15 cellular contexts compared by ENCODE assay signal in the genomic region with DNA sequence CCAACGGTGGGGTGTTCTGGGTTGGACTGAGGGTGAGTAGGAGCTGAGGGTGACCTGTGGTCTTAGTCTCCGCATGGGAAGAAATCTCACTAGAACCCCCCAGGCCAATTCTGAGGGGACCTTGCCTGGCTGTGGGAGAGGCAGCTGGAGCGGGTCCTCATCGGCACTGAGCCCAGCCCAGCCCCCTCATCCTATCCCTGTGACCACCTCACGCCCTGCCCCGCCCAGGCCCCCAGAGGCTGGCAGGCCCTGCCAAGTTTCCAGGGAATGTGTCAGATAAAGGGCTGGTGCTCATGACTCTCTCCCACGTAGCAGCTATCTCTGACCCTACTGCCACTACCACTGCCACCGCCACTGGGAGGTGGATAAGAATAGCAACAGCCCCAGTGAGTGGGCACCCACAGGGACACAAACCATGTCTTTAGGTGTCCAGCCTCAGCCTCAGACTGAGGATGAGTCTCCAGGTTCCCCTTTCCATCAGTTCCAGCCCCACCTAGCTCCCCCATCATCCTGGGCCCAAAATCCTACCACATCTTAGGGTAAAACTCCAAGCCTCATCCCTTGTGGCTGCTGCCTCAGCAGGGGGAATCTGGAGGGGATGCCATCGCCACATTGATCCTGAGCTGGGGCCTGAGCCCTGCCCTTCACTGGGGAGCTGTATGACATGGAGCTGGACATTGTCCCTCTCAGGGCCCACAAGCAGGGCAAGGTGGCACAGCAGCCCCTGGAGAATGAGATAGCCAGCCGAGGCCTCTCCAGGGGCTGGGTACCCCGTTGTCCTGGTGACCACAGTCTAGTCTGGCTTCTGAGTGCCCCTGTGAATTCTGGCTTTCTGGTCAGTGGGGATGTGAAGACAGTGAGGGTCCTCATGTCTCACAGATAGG. TPM values are rescaled to one million over a fixed set of nuclear protein-coding genes. Genes with fewer than 3 reads are reported as not detected.
A peak's percentile ranks its signal among the peaks of the same experiment; 100 is the strongest.
DNase-seq lines count a peak whose midpoint lies in the region; ATAC-seq and TF ChIP-seq lines count a peak whose summit lies in the region.
"Had no signal": no experiment of that assay in that cellular context is flagged by ENCODE, and none has a peak within 500 bp of the region (broad histone marks: within the 10 kb centered on the region; RNA-seq: fewer than 3 reads in every experiment).

No MANE protein-coding gene starts in this region.

- peak overlapping the region; percentile 67 to 93 (median 92) for H3K27ac ChIP-seq in gastroesophageal sphincter
- H3K27ac ChIP-seq in muscle layer of duodenum (ENCODE audit: low read length), result peak overlapping the region; percentile 31
- peak overlapping the region; percentile 67 to 98 (median 89) for H3K27ac ChIP-seq in thyroid gland
- H3K27ac ChIP-seq: SJCRH30 had no signal

- H3K9me3 ChIP-seq in gastroesophageal sphincter (no peaks in the 10 kb centered on the region), muscle layer of duodenum (ENCODE audit: control insufficient read depth in 1 of 2, low read length in 2 of 2) (no peaks in the 10 kb centered on the region), thyroid gland (no peaks in the 10 kb centered on the region)
- H3K9me3 ChIP-seq: SJCRH30 had no signal

- H3K4me3 ChIP-seq in gastroesophageal sphincter (no peak overlapping the region), muscle layer of duodenum (ENCODE audit: low read depth in 1 of 2, low read length in 2 of 2) (no peak overlapping the region), thyroid gland (replicated peaks in 1 of 3) (no peak overlapping the region)
- H3K4me3 ChIP-seq: dorsolateral prefrontal cortex, SJCRH30 had no signal

- peaks cover 0 to 8% of the 10 kb centered on the region in 2 donors for H3K4me1 Mint-ChIP-seq in natural killer cell
- H3K4me1 Mint-ChIP-seq in stimulated activated naive CD8-positive, alpha-beta T cell treated with anti-CD3 and anti-CD28 coated beads, Interleukin-15, amount 100 ng/mL, for 72 hours, result peaks cover 21% of the 10 kb centered on the region

- H3K27ac Mint-ChIP-seq in natural killer cell, result no peak overlapping the region
- no peak overlapping the region for H3K27ac Mint-ChIP-seq in stimulated activated naive CD8-positive, alpha-beta T cell treated with anti-CD3 and anti-CD28 coated beads, Interleukin-15, amount 100 ng/mL, for 72 hours
- H3K27ac Mint-ChIP-seq: activated CD8-positive, alpha-beta T cell treated with anti-CD3 and anti-CD28 coated beads, Interleukin-2, amount 10 ng/mL, durations not matched to agents 7 days and 5 days; activated T-helper 17 cell treated with anti-CD3 and anti-CD28 coated beads, Interleukin-2, amount 50 U/mL, for 72 hours had no signal

- H3K4me1 ChIP-seq in gastroesophageal sphincter (peaks cover 32 to 76% (median 66%) of the 10 kb centered on the region in 3 donors), muscle layer of duodenum (ENCODE audit: control insufficient read depth in 1 of 2, insufficient read depth in 2 of 2, low read length in 2 of 2) (peaks cover 27 to 61% of the 10 kb centered on the region in 2 donors), thyroid gland (peaks cover 62 to 75% of the 10 kb centered on the region in 2 donors)

- no peak for TF ChIP-seq EP300 in gastroesophageal sphincter (IDR thresholded peaks at IDR 0.05)

- no peaks in the 10 kb centered on the region for H3K27me3 Mint-ChIP-seq in natural killer cell (ENCODE audit: low read depth in 2 of 2)
- peaks cover 7% of the 10 kb centered on the region for H3K27me3 Mint-ChIP-seq in stimulated activated naive CD8-positive, alpha-beta T cell treated with anti-CD3 and anti-CD28 coated beads, Interleukin-15, amount 100 ng/mL, for 72 hours
- H3K27me3 Mint-ChIP-seq: activated T-helper 17 cell treated with anti-CD3 and anti-CD28 coated beads, Interleukin-2, amount 50 U/mL, for 72 hours had no signal

- TF ChIP-seq CTCF in gastroesophageal sphincter (IDR thresholded peaks at IDR 0.05) (no peak), thyroid gland (IDR thresholded peaks at IDR 0.05) (no peak), natural killer cell (IDR thresholded peaks at IDR 0.05) (no peak)

- H3K36me3 ChIP-seq in gastroesophageal sphincter, result no peaks in the 10 kb centered on the region
- H3K36me3 ChIP-seq in muscle layer of duodenum (ENCODE audit: control insufficient read depth in 1 of 2, insufficient read depth in 2 of 2, low read length in 2 of 2), result no peaks in the 10 kb centered on the region
- no peaks in the 10 kb centered on the region for H3K36me3 ChIP-seq in thyroid gland
- H3K36me3 ChIP-seq: SJCRH30 had no signal

- intact Hi-C loops in thyroid gland (cut with DNase I) (no loop called here), natural killer cell (cut with micrococcal nuclease) (no loop called here)

- no peaks in the 10 kb centered on the region for H3K36me3 Mint-ChIP-seq in natural killer cell

- DNase-seq in HUDEP-2 (lab: John Stamatoyannopoulos, UW; ENCODE audit: unreplicated experiment in 76 of 76) (peak in 70 of 76 experiments; percentile 13 to 83 (median 54)), thyroid gland (no peak), natural killer cell (no peak)
- DNase-seq in stimulated activated CD4-positive, alpha-beta T cell treated with anti-CD3 and anti-CD28 coated beads, Interleukin-2, amount 100 ng/mL, for 24 hours, result no peak
- no peak for DNase-seq in stimulated activated naive CD8-positive, alpha-beta T cell treated with anti-CD3 and anti-CD28 coated beads, Interleukin-15, amount 100 ng/mL, for 72 hours
- DNase-seq: activated CD8-positive, alpha-beta T cell treated with anti-CD3 and anti-CD28 coated beads, Interleukin-2, amount 10 ng/mL, durations not matched to agents 7 days and 5 days; anterior cingulate cortex; dorsolateral prefrontal cortex; mesendoderm had no signal

- ATAC-seq in gastroesophageal sphincter (no peak), natural killer cell (no peak), GM21737 (IDR thresholded peaks at IDR 0.05; ENCODE audit: unreplicated experiment) (no peak)
- no peak for ATAC-seq in stimulated activated naive CD8-positive, alpha-beta T cell treated with anti-CD3 and anti-CD28 coated beads, Interleukin-15, amount 100 ng/mL, for 72 hours
- ATAC-seq: activated CD8-positive, alpha-beta T cell treated with anti-CD3 and anti-CD28 coated beads, Interleukin-2, amount 10 ng/mL, durations not matched to agents 7 days and 5 days; activated T-helper 17 cell treated with anti-CD3 and anti-CD28 coated beads, Interleukin-2, amount 50 U/mL, for 72 hours had no signal

- 40% methylated on average over 1 of the region's 11 CpGs; no CpG with 5 or more reads in 1 of the 2 donors for WGBS in gastroesophageal sphincter (ENCODE audit: low coverage in 1 of 2), 2 donors
- WGBS in thyroid gland, 2 donors, result 79 to 87% methylated on average over 9 to 10 of the region's 11 CpGs

- H3K4me3 Mint-ChIP-seq in natural killer cell, result no peak overlapping the region
- no peak overlapping the region for H3K4me3 Mint-ChIP-seq in stimulated activated naive CD8-positive, alpha-beta T cell treated with anti-CD3 and anti-CD28 coated beads, Interleukin-15, amount 100 ng/mL, for 72 hours
- H3K4me3 Mint-ChIP-seq: activated CD8-positive, alpha-beta T cell treated with anti-CD3 and anti-CD28 coated beads, Interleukin-2, amount 10 ng/mL, durations not matched to agents 7 days and 5 days; activated T-helper 17 cell treated with anti-CD3 and anti-CD28 coated beads, Interleukin-2, amount 50 U/mL, for 72 hours had no signal

- H3K27me3 ChIP-seq in gastroesophageal sphincter (no peaks in the 10 kb centered on the region), muscle layer of duodenum (ENCODE audit: low read depth, low read length) (no peaks in the 10 kb centered on the region), thyroid gland (no peaks in the 10 kb centered on the region)
- H3K27me3 ChIP-seq: dorsolateral prefrontal cortex, SJCRH30 had no signal

- TF ChIP-seq POLR2A in gastroesophageal sphincter (IDR thresholded peaks at IDR 0.05) (no peak), thyroid gland (IDR thresholded peaks at IDR 0.05) (no peak)

- H3K9me3 Mint-ChIP-seq in natural killer cell, result no peaks in the 10 kb centered on the region
- H3K9me3 Mint-ChIP-seq in stimulated activated naive CD8-positive, alpha-beta T cell treated with anti-CD3 and anti-CD28 coated beads, Interleukin-15, amount 100 ng/mL, for 72 hours, result no peaks in the 10 kb centered on the region
- H3K9me3 Mint-ChIP-seq: activated T-helper 17 cell treated with anti-CD3 and anti-CD28 coated beads, Interleukin-2, amount 50 U/mL, for 72 hours had no signal

RNA-seq across cellular contexts. Expression of a gene that starts 14.9 kb away (rescaled TPM):
- total RNA-seq in gastroesophageal sphincter (not detected), thyroid gland (100 to 1,000 TPM in 3 of 4 donors, 10 to 100 TPM in 1; 43.1 to 166 (median 134) TPM), natural killer cell (not detected)
- total RNA-seq: activated CD8-positive, alpha-beta T cell treated with anti-CD3 and anti-CD28 coated beads, Interleukin-2, amount 10 ng/mL, durations not matched to agents 7 days and 5 days; activated T-helper 17 cell treated with anti-CD3 and anti-CD28 coated beads, Interleukin-2, amount 50 U/mL, for 72 hours; osteocyte; SJCRH30 had no signal

RNA-seq across cellular contexts. Expression of a gene that starts 21.5 kb away (rescaled TPM):
- total RNA-seq in gastroesophageal sphincter (100 to 1,000 TPM in 1 of 4 donors, 10 to 100 TPM in 3; 33.4 to 103 (median 50.8) TPM), thyroid gland (10 to 100 TPM in 3 of 4 donors, 1 to 10 TPM in 1; 6.1 to 15.6 (median 10.9) TPM), natural killer cell (1 to 10 TPM; 1.8 to 4.5 (median 2.8) TPM)

RNA-seq across cellular contexts. Expression of a gene that starts 23.5 kb away (rescaled TPM):
- 10 to 100 TPM in 1 of 4 donors, 1 to 10 TPM in 3; 3.7 to 11.7 (median 5.8) TPM for total RNA-seq in gastroesophageal sphincter
- 10 to 100 TPM; 10.7 to 34.5 (median 26.9) TPM for total RNA-seq in thyroid gland
- total RNA-seq in natural killer cell, result 10 to 100 TPM; 10.2 to 16.5 (median 11.0) TPM

RNA-seq across cellular contexts. Expression of a gene that starts 30.4 kb away (rescaled TPM):
- total RNA-seq in gastroesophageal sphincter (10 to 100 TPM; 54.3 to 88.9 (median 79.5) TPM), thyroid gland (100 to 1,000 TPM in 1 of 4 donors, 10 to 100 TPM in 3; 29.4 to 113 (median 48.3) TPM), natural killer cell (10 to 100 TPM; 57.2 to 62.8 (median 60.0) TPM)

RNA-seq across cellular contexts. Expression of a gene that starts 31.5 kb away (rescaled TPM):
- 10 to 100 TPM; 25.9 to 32.6 (median 26.3) TPM for total RNA-seq in gastroesophageal sphincter
- 10 to 100 TPM; 49.7 to 69.4 (median 53.6) TPM for total RNA-seq in thyroid gland
- total RNA-seq in natural killer cell, result 10 to 100 TPM; 26.9 to 33.6 (median 33.1) TPM

Comparison
In these comparisons a context has a peak if more than half of its experiments do, and no peak if none do; other contexts are left out.
1. DNase-seq: peak in HUDEP-2 (70 of 76); none in thyroid gland (0 of 2), natural killer cell (single experiment), stimulated activated CD4-positive, alpha-beta T cell treated with anti-CD3 and anti-CD28 coated beads, Interleukin-2, amount 100 ng/mL, for 24 hours (0 of 2) and stimulated activated naive CD8-positive, alpha-beta T cell treated with anti-CD3 and anti-CD28 coated beads, Interleukin-15, amount 100 ng/mL, for 72 hours (0 of 2).
2. H3K27ac ChIP-seq: peak in every context shown above with its lines; median percentile 92 in gastroesophageal sphincter; 89 in thyroid gland; 31 in muscle layer of duodenum.
3. RNA of a gene that starts 14.9 kb away (total RNA-seq): 43.1 to 166 TPM in thyroid gland; not detected in gastroesophageal sphincter and not detected in natural killer cell; every median in the first group is over 10 times any median in the second.